ENCODE assay signal across 8 cellular contexts in the genomic region with DNA sequence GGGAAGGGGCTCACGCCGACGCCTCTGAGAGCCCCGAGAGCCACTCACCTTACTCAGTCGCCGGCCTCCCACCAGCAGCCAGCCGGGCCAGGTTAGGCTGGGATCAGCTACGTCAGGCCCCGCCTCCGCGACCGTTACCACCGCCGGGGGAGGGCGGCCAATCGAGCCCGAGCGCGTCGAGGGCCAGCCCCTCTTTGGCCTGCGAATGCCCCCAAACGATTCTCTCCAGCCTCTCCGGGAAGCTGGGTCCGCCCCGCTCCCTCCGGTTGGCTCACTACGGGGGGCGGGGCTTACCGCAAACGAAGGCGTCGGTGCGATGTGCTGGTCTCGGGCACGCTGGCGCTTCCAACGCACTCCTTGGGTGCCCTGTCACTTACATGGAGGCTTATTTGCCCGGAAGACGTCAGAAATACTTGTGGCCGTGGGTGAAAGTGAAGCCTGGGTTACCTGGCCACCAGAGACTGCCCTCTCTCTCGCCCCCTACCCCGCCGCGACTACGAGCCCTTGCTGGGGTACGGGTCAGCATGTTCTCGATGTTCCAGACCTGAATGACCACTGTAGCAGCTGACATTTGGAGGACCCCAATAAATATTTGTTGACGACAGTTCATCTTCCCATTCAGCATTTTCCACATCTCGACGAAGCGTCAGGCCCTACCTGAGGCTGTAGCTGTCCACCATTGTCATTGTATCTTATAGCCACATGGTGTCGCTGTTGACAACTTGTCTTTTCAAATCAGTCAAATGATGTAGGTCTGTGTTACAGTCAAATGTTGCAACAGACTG. TPM values are rescaled to one million over a fixed set of nuclear protein-coding genes. Genes with fewer than 3 reads are reported as not detected.
DNase-seq lines count a peak whose midpoint lies in the region; TF ChIP-seq lines count a peak whose summit lies in the region.

A gene with protein sequence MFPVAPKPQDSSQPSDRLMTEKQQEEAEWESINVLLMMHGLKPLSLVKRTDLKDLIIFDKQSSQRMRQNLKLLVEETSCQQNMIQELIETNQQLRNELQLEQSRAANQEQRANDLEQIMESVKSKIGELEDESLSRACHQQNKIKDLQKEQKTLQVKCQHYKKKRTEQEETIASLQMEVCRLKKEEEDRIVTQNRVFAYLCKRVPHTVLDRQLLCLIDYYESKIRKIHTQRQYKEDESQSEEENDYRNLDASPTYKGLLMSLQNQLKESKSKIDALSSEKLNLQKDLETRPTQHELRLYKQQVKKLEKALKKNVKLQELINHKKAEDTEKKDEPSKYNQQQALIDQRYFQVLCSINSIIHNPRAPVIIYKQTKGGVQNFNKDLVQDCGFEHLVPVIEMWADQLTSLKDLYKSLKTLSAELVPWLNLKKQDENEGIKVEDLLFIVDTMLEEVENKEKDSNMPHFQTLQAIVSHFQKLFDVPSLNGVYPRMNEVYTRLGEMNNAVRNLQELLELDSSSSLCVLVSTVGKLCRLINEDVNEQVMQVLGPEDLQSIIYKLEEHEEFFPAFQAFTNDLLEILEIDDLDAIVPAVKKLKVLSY (minus strand): TSS at position 111 of the 785 bp plus-strand sequence. CDS start 21,333 bp downstream, outside the sequence.

- no peaks in the 10 kb centered on the region for H3K36me3 ChIP-seq in muscle layer of duodenum (ENCODE audit: control insufficient read depth in 1 of 2, insufficient read depth in 2 of 2, low read length in 2 of 2)

- no peaks in the 10 kb centered on the region for H3K27me3 ChIP-seq in muscle layer of duodenum (ENCODE audit: low read depth, low read length)

- peaks cover 0 to 17% of the 10 kb centered on the region in 2 donors for H3K4me1 ChIP-seq in muscle layer of duodenum (ENCODE audit: control insufficient read depth in 1 of 2, insufficient read depth in 2 of 2, low read length in 2 of 2)

- peak within 1 kb of the TSS; percentile 90 for H3K27ac ChIP-seq in muscle layer of duodenum (ENCODE audit: low read length)

- H3K9me3 ChIP-seq in muscle layer of duodenum (ENCODE audit: control insufficient read depth in 1 of 2, low read length in 2 of 2): no peaks in the 10 kb centered on the region

- H3K4me3 ChIP-seq in epithelial cell of proximal tubule (ENCODE audit: low read depth, low read length) (peak within 1 kb of the TSS; percentile 86), muscle layer of duodenum (ENCODE audit: low read depth in 1 of 2, low read length in 2 of 2) (peak within 1 kb of the TSS; percentile 70 to 82)

- DNase-seq in CD1c-positive myeloid dendritic cell (ENCODE audit: extremely low spot score) (peak; percentile 84), GM20000 (ENCODE audit: low spot score) (peak; percentile 81), HT1080 (ENCODE audit: low read depth) (peak; percentile 97), epithelial cell of proximal tubule (ENCODE audit: low read depth) (peak; percentile 81), GDM1 (lab: John Stamatoyannopoulos, UW) (no peak)
- DNase-seq in activated CD8-positive, alpha-beta memory T cell treated with anti-CD3 and anti-CD28 coated beads for 4 hours (ENCODE audit: low read depth in 2 of 2): peak; percentile 77 to 80
- peak; percentile 75 to 86 for DNase-seq in stimulated activated CD8-positive, alpha-beta memory T cell treated with anti-CD3 and anti-CD28 coated beads, Interleukin-7, amount 100 ng/mL, for 48 hours (ENCODE audit: extremely low read depth in 1 of 2, low read depth in 1 of 2)

- TF ChIP-seq CTCF in GM20000 (IDR thresholded peaks at IDR 0.05; ENCODE audit: extremely low read depth, missing control alignments): peak; percentile 85
- TF ChIP-seq CTCF in epithelial cell of proximal tubule (conservative IDR thresholded peaks at IDR 0.05; ENCODE audit: low read depth, low read length): peak; percentile 83

RNA-seq across cellular contexts. Expression of the gene that starts here (rescaled TPM):
- total RNA-seq in HT1080 (2014; rRNA removed; shearing (Covaris generic)): 9.0 and 13.6 TPM in 2 replicates
- polyA plus RNA-seq in HT1080 (2015; cell fraction: cytosol; rRNA removed): 18.1 and 23.7 TPM in 2 replicates
- polyA plus RNA-seq in HT1080 (2015; cell fraction: nucleus; rRNA removed): 18.3 and 22.0 TPM in 2 replicates
- total RNA-seq in epithelial cell of proximal tubule: 12.8 and 21.0 TPM in 2 replicates
